In the genomic region with DNA sequence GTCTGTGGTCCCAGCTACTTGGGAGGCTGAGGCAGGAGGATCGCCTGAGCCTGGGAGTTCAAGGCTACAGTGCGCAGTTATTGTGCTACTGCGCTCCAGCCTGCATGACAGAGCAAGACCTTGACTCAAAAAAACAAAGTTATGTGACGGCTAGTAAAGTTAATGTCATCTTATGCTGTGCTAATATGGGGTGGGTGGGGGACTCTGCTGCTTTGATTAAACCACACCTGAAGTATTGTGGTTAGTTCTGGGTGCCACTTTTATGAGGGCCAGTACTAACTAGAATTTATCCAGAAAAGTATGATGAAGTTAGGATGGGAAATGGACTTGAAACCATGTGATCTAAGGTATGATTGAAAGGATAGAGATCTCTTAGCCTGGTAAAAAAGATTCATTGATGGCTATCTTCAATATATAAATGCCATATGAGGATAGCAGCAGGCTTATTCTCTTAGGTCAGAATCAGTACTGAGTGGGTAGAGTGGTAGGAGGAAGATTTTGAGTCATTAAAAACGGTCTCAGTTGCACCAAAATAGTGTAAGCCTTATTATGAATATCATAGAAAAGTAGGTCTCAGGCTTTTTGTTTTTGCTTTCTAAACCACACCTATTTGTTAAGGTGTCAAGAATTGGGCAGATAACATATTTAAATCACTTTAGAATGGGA, we compare ENCODE assay signal across 15 cellular contexts. TPM values are rescaled to one million over a fixed set of nuclear protein-coding genes. Genes with fewer than 3 reads are reported as not detected.
A peak's percentile ranks its signal among the peaks of the same experiment; 100 is the strongest.
DNase-seq lines count a peak whose midpoint lies in the region; ATAC-seq and TF ChIP-seq lines count a peak whose summit lies in the region.
"Had no signal": no experiment of that assay in that cellular context is flagged by ENCODE, and none has a peak within 500 bp of the region (broad histone marks: within the 10 kb centered on the region; RNA-seq: fewer than 3 reads in every experiment).

No MANE protein-coding gene starts in this region.

- H3K27me3 ChIP-seq in SU-DHL-6 (ENCODE audit: low read length) (no peaks in the 10 kb centered on the region), transverse colon (no peaks in the 10 kb centered on the region)
- H3K27me3 ChIP-seq: ovary had no signal

- H3K4me2 ChIP-seq in SU-DHL-6 (ENCODE audit: low read depth, low read length, poor library complexity, severe bottlenecking): peak overlapping the region; percentile 37

- H3K9ac ChIP-seq in SU-DHL-6 (ENCODE audit: low read length): no peak overlapping the region; the same call in 1 of the 2 replicates

- no peak for TF ChIP-seq EP300 in transverse colon (IDR thresholded peaks at IDR 0.05; ENCODE audit: low read depth)

- H3K27me3 Mint-ChIP-seq in activated CD8-positive, alpha-beta memory T cell treated with anti-CD3 and anti-CD28 coated beads, Interleukin-2, amount 10 ng/mL, durations not matched to agents 7 days and 5 days: no peaks in the 10 kb centered on the region
- H3K27me3 Mint-ChIP-seq in glutamatergic neuron (ENCODE audit: unreplicated experiment): peaks cover 9% of the 10 kb centered on the region

- no peak overlapping the region for H3K4me3 Mint-ChIP-seq in activated CD8-positive, alpha-beta memory T cell treated with anti-CD3 and anti-CD28 coated beads, Interleukin-2, amount 10 ng/mL, durations not matched to agents 7 days and 5 days
- H3K4me3 Mint-ChIP-seq in glutamatergic neuron (ENCODE audit: unreplicated experiment): no peak overlapping the region

- no peak for ATAC-seq in activated CD8-positive, alpha-beta memory T cell treated with anti-CD3 and anti-CD28 coated beads, Interleukin-2, amount 10 ng/mL, durations not matched to agents 7 days and 5 days
- ATAC-seq in HG02938 (IDR thresholded peaks at IDR 0.05; ENCODE audit: unreplicated experiment): no peak

- H3K4me3 ChIP-seq in SU-DHL-6 (ENCODE audit: insufficient read depth, low read length, poor library complexity, severe bottlenecking) (no peak overlapping the region), transverse colon (no peak overlapping the region)
- H3K4me3 ChIP-seq: ovary had no signal

- H3K9me3 Mint-ChIP-seq in activated CD8-positive, alpha-beta memory T cell treated with anti-CD3 and anti-CD28 coated beads, Interleukin-2, amount 10 ng/mL, durations not matched to agents 7 days and 5 days (ENCODE audit: low read depth): no peaks in the 10 kb centered on the region
- peaks cover 4% of the 10 kb centered on the region for H3K9me3 Mint-ChIP-seq in glutamatergic neuron (ENCODE audit: unreplicated experiment)

- no peak for DNase-seq in activated CD8-positive, alpha-beta memory T cell treated with anti-CD3 and anti-CD28 coated beads, Interleukin-2, amount 10 ng/mL, durations not matched to agents 7 days and 5 days
- no peak for DNase-seq in activated CD8-positive, alpha-beta memory T cell treated with anti-CD3 and anti-CD28 coated beads, Interleukin-2, amount 50 U/mL, for 4 hours
- DNase-seq in glutamatergic neuron (no peak), transverse colon (no peak), NCI-H446 treated with DMSO at 0.1 percent for 48 hours (lab: John Stamatoyannopoulos, UW) (no peak), kidney tubule cell (ENCODE audit: low spot score) (no peak)
- DNase-seq: activated CD8-positive, alpha-beta memory T cell treated with anti-CD3 and anti-CD28 coated beads, Interleukin-2, amount 50 U/mL, for 48 hours; anterior cingulate cortex; dermis blood vessel endothelial cell; DMS79 treated with DMSO at 0.1 percent for 48 hours; NCI-H1417 treated with DMSO at 0.1 percent for 48 hours; ovary; RPMI8226 had no signal

- peaks cover 14% of the 10 kb centered on the region; the same call in 1 of the 2 replicates for H3F3A ChIP-seq in SU-DHL-6 (ENCODE audit: insufficient read depth)

- WGBS in transverse colon (ENCODE audit: low coverage in 1 of 2), 2 donors: 22 to 75% methylated on average over 1 to 5 of the region's 5 CpGs

- TF ChIP-seq POLR2A in transverse colon (IDR thresholded peaks at IDR 0.05): no peak

- in situ Hi-C loops in transverse colon (cut with MboI; ENCODE audit: low pct_ligation_motif_present in 1 of 4, low pct_unique_long_range_greater_than_20kb in 1 of 4, low sequenced_read_pairs in 3 of 4): no loop called here

- H3K27ac ChIP-seq in SU-DHL-6 (ENCODE audit: low read depth, low read length) (peak overlapping the region; percentile 37; the same call in 1 of the 2 replicates), transverse colon (peak overlapping the region; percentile 0 to 18 (median 8))
- H3K27ac ChIP-seq: ovary had no signal

- no peak for TF ChIP-seq CTCF in SU-DHL-6 (IDR thresholded peaks at IDR 0.05; ENCODE audit: insufficient read depth, low read length, poor library complexity, severe bottlenecking)
- TF ChIP-seq CTCF in glutamatergic neuron (IDR thresholded peaks at IDR 0.05; ENCODE audit: partially characterized antibody, unreplicated experiment): no peak
- no peak for TF ChIP-seq CTCF in transverse colon (IDR thresholded peaks at IDR 0.05)

- H4K20me1 ChIP-seq in SU-DHL-6 (ENCODE audit: low read depth, low read length): peaks cover 29% of the 10 kb centered on the region

- CTCF ChIA-PET in activated CD8-positive, alpha-beta memory T cell treated with anti-CD3 and anti-CD28 coated beads, Interleukin-2, amount 10 ng/mL, durations not matched to agents 7 days and 5 days (lab: Charles Lee): interaction anchor here (0.6 kb wide), 1 partner anchor 1248 kb away, joined by 3 read pairs; no protein-coding TSS in a partner anchor

- H3K36me3 Mint-ChIP-seq in activated CD8-positive, alpha-beta memory T cell treated with anti-CD3 and anti-CD28 coated beads, Interleukin-2, amount 10 ng/mL, durations not matched to agents 7 days and 5 days: peaks cover 36% of the 10 kb centered on the region
- H3K36me3 Mint-ChIP-seq in glutamatergic neuron (ENCODE audit: unreplicated experiment): no peaks in the 10 kb centered on the region

- H2AFZ ChIP-seq in SU-DHL-6 (ENCODE audit: low read depth, low read length, severe bottlenecking): no peak overlapping the region

- peaks cover 35% of the 10 kb centered on the region for H3K4me1 Mint-ChIP-seq in activated CD8-positive, alpha-beta memory T cell treated with anti-CD3 and anti-CD28 coated beads, Interleukin-2, amount 10 ng/mL, durations not matched to agents 7 days and 5 days
- H3K4me1 Mint-ChIP-seq in glutamatergic neuron (ENCODE audit: low read depth, unreplicated experiment): peaks cover 13% of the 10 kb centered on the region

- H3K27ac Mint-ChIP-seq in activated CD8-positive, alpha-beta memory T cell treated with anti-CD3 and anti-CD28 coated beads, Interleukin-2, amount 10 ng/mL, durations not matched to agents 7 days and 5 days: peak overlapping the region; percentile 63
- peak overlapping the region; percentile 49 for H3K27ac Mint-ChIP-seq in glutamatergic neuron (ENCODE audit: unreplicated experiment)

- intact Hi-C loops in transverse colon (cut with DNase I; ENCODE audit: low total_unique reads): no loop called here

- H3K9me3 ChIP-seq in SU-DHL-6 (ENCODE audit: insufficient read depth, low read length) (no peaks in the 10 kb centered on the region), transverse colon (no peaks in the 10 kb centered on the region)
- H3K9me3 ChIP-seq: ovary had no signal

- H3K9me2 ChIP-seq in SU-DHL-6 (replicated peaks; ENCODE audit: insufficient read depth, low read length): no peaks in the 10 kb centered on the region

- peaks cover 96% of the 10 kb centered on the region for H3K79me2 ChIP-seq in SU-DHL-6 (ENCODE audit: insufficient read depth, low read length)

- H3K4me1 ChIP-seq in transverse colon: peaks cover 36 to 82% (median 43%) of the 10 kb centered on the region in 4 donors

- H3K36me3 ChIP-seq in SU-DHL-6 (ENCODE audit: low read length) (peaks cover 26% of the 10 kb centered on the region), transverse colon (peaks cover 0 to under 1% (median under 1%) of the 10 kb centered on the region in 4 donors)
- H3K36me3 ChIP-seq: ovary had no signal

RNA-seq across cellular contexts. Expression of a gene that starts 5.6 kb away (rescaled TPM):
- 100 to 1,000 TPM; 109 to 177 TPM for total RNA-seq in activated CD8-positive, alpha-beta memory T cell treated with anti-CD3 and anti-CD28 coated beads, Interleukin-2, amount 10 ng/mL, durations not matched to agents 7 days and 5 days
- total RNA-seq in glutamatergic neuron (ENCODE audit: unreplicated experiment) (633 TPM), transverse colon (100 to 1,000 TPM in 3 of 4 donors, 10 to 100 TPM in 1; 90.4 to 335 (median 261) TPM)
